Comparison of ENCODE assay signal across 27 cellular contexts in genomic region chr7:108572487-108572886, GRCh38. TPM values are rescaled to one million over a fixed set of nuclear protein-coding genes. Genes with fewer than 3 reads are reported as not detected.
DNase-seq lines count a peak whose midpoint lies in the region; ATAC-seq, FAIRE-seq and TF ChIP-seq lines count a peak whose summit lies in the region.
"Had no signal": no experiment of that assay in that cellular context is flagged by ENCODE, and none has a peak within 500 bp of the region (broad histone marks: within the 10 kb centered on the region; RNA-seq: fewer than 3 reads in every experiment).

No MANE protein-coding gene starts in this region.

- H3K4me1 ChIP-seq in Loucy (ENCODE audit: insufficient read depth, low read length, poor library complexity, severe bottlenecking) (peaks cover 61% of the 10 kb centered on the region), PC-9 (replicated peaks; ENCODE audit: insufficient read depth) (peaks cover 21% of the 10 kb centered on the region), gastrocnemius medialis (peaks cover 29 to 41% of the 10 kb centered on the region in 2 donors)

- no peak for ATAC-seq in gastrocnemius medialis
- no peak for ATAC-seq in activated CD4-positive, alpha-beta T cell treated with anti-CD3 and anti-CD28 coated beads for 36 hours
- ATAC-seq: GM23338, Right ventricle myocardium inferior had no signal

- H2AFZ ChIP-seq in Loucy (ENCODE audit: low read length) (no peak overlapping the region), PC-9 (no peak overlapping the region)
- H2AFZ ChIP-seq: GM23338 had no signal

- DNase-seq in PC-9, result no peak
- no peak for DNase-seq in gastrocnemius medialis
- DNase-seq in activated CD4-positive, alpha-beta T cell treated with anti-CD3 and anti-CD28 coated beads for 4 hours, result no peak
- DNase-seq in NCI-H1436 treated with DMSO at 0.1 percent for 48 hours (lab: John Stamatoyannopoulos, UW), result no peak
- no peak for DNase-seq in H54 (ENCODE audit: insufficient read length, low spot score)
- no peak for DNase-seq in activated CD4-positive, alpha-beta T cell treated with anti-CD3 and anti-CD28 coated beads for 36 hours
- DNase-seq: ACHN; Caco-2; CD4-positive, alpha-beta memory T cell; DMS153; HCEC 1CT; NCI-H1092 treated with DMSO at 0.1 percent for 48 hours; NCI-H146; NCI-H2029 treated with DMSO at 0.1 percent for 48 hours; NCI-H226; NCI-H510A treated with DMSO at 0.1 percent for 48 hours; NCI-H82; OCI-M1 had no signal

- no peak for TF ChIP-seq POLR2A in gastrocnemius medialis (IDR thresholded peaks at IDR 0.05)
- TF ChIP-seq POLR2A in H54 (IDR thresholded peaks at IDR 0.05; ENCODE audit: low read depth, low read length), result no peak

- H3K27ac ChIP-seq in PC-9, result no peak overlapping the region
- peak overlapping the region; percentile 22 to 99 (median 96) for H3K27ac ChIP-seq in gastrocnemius medialis
- H3K27ac ChIP-seq: BLaER1 treated with 17β-estradiol and CSF1 and Interleukin-3, amounts not matched to agents 10 nM and 100 nM; SJSA1 had no signal

- H3K4me3 ChIP-seq in Loucy (ENCODE audit: low read length, poor library complexity, severe bottlenecking), result peak overlapping the region; percentile 91
- H3K4me3 ChIP-seq in PC-9, result no peak overlapping the region
- H3K4me3 ChIP-seq in gastrocnemius medialis, result no peak overlapping the region
- H3K4me3 ChIP-seq: GM23338, SJSA1 had no signal

- intact Hi-C loops in PC-9 (cut with micrococcal nuclease; ENCODE audit: unreplicated experiment) (loop anchor here (5.0 kb wide), 1 partner anchor 40 kb away; no protein-coding TSS in a partner anchor), gastrocnemius medialis (cut with DNase I; ENCODE audit: low total_unique reads) (no loop called here)
- intact Hi-C loops in activated CD4-positive, alpha-beta T cell treated with anti-CD3 and anti-CD28 coated beads for 36 hours (cut with DNase I, micrococcal nuclease), result no loop called here

- H3K27me3 Mint-ChIP-seq in brain, result peaks cover 11% of the 10 kb centered on the region
- H3K27me3 Mint-ChIP-seq in activated CD4-positive, alpha-beta T cell treated with anti-CD3 and anti-CD28 coated beads for 36 hours, result no peaks in the 10 kb centered on the region
- H3K27me3 Mint-ChIP-seq: CD4-positive, alpha-beta memory T cell; IgD-negative memory B cell had no signal

- H3K9me3 ChIP-seq in Loucy (ENCODE audit: insufficient read depth, low read depth, low read length) (no peaks in the 10 kb centered on the region), PC-9 (ENCODE audit: insufficient read depth, low read depth) (no peaks in the 10 kb centered on the region), gastrocnemius medialis (no peaks in the 10 kb centered on the region)
- H3K9me3 ChIP-seq: Caco-2, SJSA1 had no signal

- H3K27ac Mint-ChIP-seq in brain, result no peak overlapping the region
- H3K27ac Mint-ChIP-seq in activated CD4-positive, alpha-beta T cell treated with anti-CD3 and anti-CD28 coated beads for 36 hours, result no peak overlapping the region
- H3K27ac Mint-ChIP-seq: GM23338 had no signal

- H3K79me2 ChIP-seq in Loucy (ENCODE audit: insufficient read depth, low read length) (peaks cover 78% of the 10 kb centered on the region), PC-9 (ENCODE audit: low read depth) (peaks cover 59% of the 10 kb centered on the region)

- no peaks in the 10 kb centered on the region for H3K9me2 ChIP-seq in Loucy (replicated peaks; ENCODE audit: low read depth, low read length)
- no peaks in the 10 kb centered on the region for H3K9me2 ChIP-seq in PC-9 (ENCODE audit: insufficient read depth)

- POLR2A ChIA-PET in PC-9 (lab: Charles Lee; ENCODE audit: unreplicated experiment), result no interaction called here
- POLR2A ChIA-PET in activated CD4-positive, alpha-beta T cell treated with anti-CD3 and anti-CD28 coated beads for 36 hours (lab: Charles Lee), result no interaction called here

- no TSS peak for BruUV-seq in PC-9 (replicated peaks; lab: Mats Ljungman, UMichigan)

- H3K36me3 ChIP-seq in Loucy (ENCODE audit: insufficient read depth, low read length) (peaks cover 5% of the 10 kb centered on the region; the same call in 1 of the 2 replicates), PC-9 (ENCODE audit: low read depth) (peaks cover 39% of the 10 kb centered on the region), gastrocnemius medialis (peaks cover 0 to 25% of the 10 kb centered on the region in 2 donors)

- H4K20me1 ChIP-seq in Loucy (ENCODE audit: insufficient read depth, low read length, poor library complexity, severe bottlenecking), result peaks cover 54% of the 10 kb centered on the region
- H4K20me1 ChIP-seq in PC-9 (ENCODE audit: insufficient read depth), result peaks cover 22% of the 10 kb centered on the region

- in situ Hi-C loops in gastrocnemius medialis (cut with MboI; ENCODE audit: low sequenced_read_pairs in 4 of 4), result loop anchor here in 3 of 4 donors (5.0 kb wide), 2 partner anchors 45 to 50 kb away; partner anchors contain the start of gene PNPLA8 (in 2 of the 3)

- no peak for FAIRE-seq in H54 (lab: Jason Lieb, UNC)
- FAIRE-seq: G401.6, GM18507 had no signal

- peak overlapping the region; percentile 86 for H3K9ac ChIP-seq in Loucy (ENCODE audit: low read depth, low read length, poor library complexity, severe bottlenecking)

- TF ChIP-seq CTCF in Loucy (conservative IDR thresholded peaks at IDR 0.05; ENCODE audit: low read length) (no peak), PC-9 (conservative IDR thresholded peaks at IDR 0.05) (no peak), brain (conservative IDR thresholded peaks at IDR 0.05) (no peak), gastrocnemius medialis (IDR thresholded peaks at IDR 0.05 in 4 of 5, conservative IDR thresholded peaks at IDR 0.05 in 1 of 5) (no peak)

- H3K4me2 ChIP-seq in Loucy (ENCODE audit: low read depth, low read length, poor library complexity, severe bottlenecking), result peak overlapping the region; percentile 78
- H3K4me2 ChIP-seq in PC-9, result peak overlapping the region; percentile 33
- H3K4me2 ChIP-seq: GM23338 had no signal

- H3K4me1 Mint-ChIP-seq in brain, result peaks cover 66% of the 10 kb centered on the region
- peaks cover 46% of the 10 kb centered on the region for H3K4me1 Mint-ChIP-seq in activated CD4-positive, alpha-beta T cell treated with anti-CD3 and anti-CD28 coated beads for 36 hours

- H3K4me3 Mint-ChIP-seq in brain, result peak overlapping the region; percentile 24 to 77 (median 61)
- no peak overlapping the region for H3K4me3 Mint-ChIP-seq in activated CD4-positive, alpha-beta T cell treated with anti-CD3 and anti-CD28 coated beads for 36 hours
- H3K4me3 Mint-ChIP-seq: GM23338 had no signal

- H3K36me3 Mint-ChIP-seq in brain, result peaks cover 56% of the 10 kb centered on the region
- peaks cover 51% of the 10 kb centered on the region for H3K36me3 Mint-ChIP-seq in activated CD4-positive, alpha-beta T cell treated with anti-CD3 and anti-CD28 coated beads for 36 hours (ENCODE audit: low read depth)

- CTCF ChIA-PET in PC-9 (lab: Charles Lee), result no interaction called here
- CTCF ChIA-PET in activated CD4-positive, alpha-beta T cell treated with anti-CD3 and anti-CD28 coated beads for 36 hours (lab: Charles Lee), result no interaction called here

- H3K9me3 Mint-ChIP-seq in brain, result peaks cover 0 to 3% (median 0%) of the 10 kb centered on the region in 5 experiments
- no peaks in the 10 kb centered on the region for H3K9me3 Mint-ChIP-seq in activated CD4-positive, alpha-beta T cell treated with anti-CD3 and anti-CD28 coated beads for 36 hours (ENCODE audit: low read depth)
- H3K9me3 Mint-ChIP-seq: GM23338, IgD-negative memory B cell had no signal

- no peaks in the 10 kb centered on the region for H3F3A ChIP-seq in Loucy (ENCODE audit: low read depth)
- H3F3A ChIP-seq in PC-9 (ENCODE audit: insufficient read depth, low read depth), result peaks cover 11% of the 10 kb centered on the region; the same call in 1 of the 2 replicates

- H3K27me3 ChIP-seq in Loucy (ENCODE audit: insufficient read depth, low read length, poor library complexity, severe bottlenecking) (no peaks in the 10 kb centered on the region), PC-9 (ENCODE audit: insufficient read depth, low read depth) (no peaks in the 10 kb centered on the region), gastrocnemius medialis (no peaks in the 10 kb centered on the region)
- H3K27me3 ChIP-seq: BLaER1 treated with 17β-estradiol and CSF1 and Interleukin-3, amounts not matched to agents 10 nM and 100 nM; SJSA1 had no signal

RNA-seq across cellular contexts. Expression of gene DNAJB9, which starts 2.8 kb away (rescaled TPM):
- total RNA-seq in PC-9 (2021), result 10.0 and 13.3 TPM in 2 replicates
- polyA plus RNA-seq in brain (ENCODE audit: insufficient read depth, low read depth, low replicate concordance), result 13.5 TPM
- 10 to 100 TPM; 24.2 to 96.6 (median 67.8) TPM for total RNA-seq in gastrocnemius medialis
- total RNA-seq in activated CD4-positive, alpha-beta T cell treated with anti-CD3 and anti-CD28 coated beads for 36 hours, result 1 to 10 TPM; 8.3 to 8.4 TPM

RNA-seq across cellular contexts. Expression of gene THAP5, which starts 3.0 kb away (rescaled TPM):
- total RNA-seq in PC-9 (2021), result 20.8 and 28.5 TPM in 2 replicates
- 7.6 TPM for polyA plus RNA-seq in brain (ENCODE audit: insufficient read depth, low read depth, low replicate concordance)
- total RNA-seq in gastrocnemius medialis, result 10 to 100 TPM; 22.5 to 36.0 (median 25.6) TPM
- 10 to 100 TPM; 30.1 to 43.4 TPM for total RNA-seq in activated CD4-positive, alpha-beta T cell treated with anti-CD3 and anti-CD28 coated beads for 36 hours

RNA-seq across cellular contexts. Expression of gene PNPLA8, which starts 46.6 kb away (rescaled TPM):
- 15.6 and 31.3 TPM in 2 replicates for total RNA-seq in PC-9 (2021)
- polyA plus RNA-seq in brain (ENCODE audit: insufficient read depth, low read depth, low replicate concordance), result 11.8 TPM
- 10 to 100 TPM; 49.7 to 86.3 (median 61.9) TPM for total RNA-seq in gastrocnemius medialis
- 10 to 100 TPM; 14.2 to 18.4 TPM for total RNA-seq in activated CD4-positive, alpha-beta T cell treated with anti-CD3 and anti-CD28 coated beads for 36 hours
